Comparison of ENCODE assay signal across 1 cellular context in genomic region chr22:38315801-38316339, GRCh38.
TF ChIP-seq lines count a peak whose summit lies in the region.

No MANE protein-coding gene starts in this region.

TF ChIP-seq in GM23338, 12 proteins besides CTCF, POLR2A, EP300 and RAD21 (continued from another document):
- TF ChIP-seq ZNF462 (CRISPR knock-in tag; IDR thresholded peaks at IDR 0.05) (no peak), JUNB (IDR thresholded peaks at IDR 0.05; ENCODE audit: unreplicated experiment) (no peak), NANOG (IDR thresholded peaks at IDR 0.05; ENCODE audit: borderline replicate concordance) (no peak), CREB1 (CRISPR knock-in tag; IDR thresholded peaks at IDR 0.05; ENCODE audit: low read depth) (no peak), ZNF114 (CRISPR knock-in tag; IDR thresholded peaks at IDR 0.05) (no peak), EZH2 (IDR thresholded peaks at IDR 0.05; ENCODE audit: low read depth, unreplicated experiment) (no peak)
